Comparison of ENCODE assay signal across 8 cellular contexts in genomic region chr12:114662512-114663177, GRCh38. TPM values are rescaled to one million over a fixed set of nuclear protein-coding genes. Genes with fewer than 3 reads are reported as not detected.
A peak's percentile ranks its signal among the peaks of the same experiment; 100 is the strongest.
DNase-seq lines count a peak whose midpoint lies in the region; ATAC-seq and TF ChIP-seq lines count a peak whose summit lies in the region.

No MANE protein-coding gene starts in this region.

- intact Hi-C loops in heart right ventricle (cut with DNase I): loop anchor here (1.0 to 10.0 kb wide), 10 partner anchors 502 to 1256 kb away; no protein-coding TSS in a partner anchor

- TF ChIP-seq CTCF in heart right ventricle (IDR thresholded peaks at IDR 0.05) (peak in 8 of 9 donors; percentile 87 to 99 (median 96)), retinal pigment epithelial cell (conservative IDR thresholded peaks at IDR 0.05; ENCODE audit: low read depth, low read length) (peak; percentile 94)

- 1 to 2% methylated on average over 3 of the region's 3 CpGs for WGBS in heart right ventricle, 2 donors

- H3K27ac ChIP-seq in SK-N-MC: no peak overlapping the region
- no peak overlapping the region for H3K27ac ChIP-seq in heart right ventricle

- H3K4me1 Mint-ChIP-seq in stimulated activated memory B cell treated with anti-CD40 and anti-IgM and Interleukin-4, amounts not matched to agents 10 μg/mL and 1 μg/mL and 100 μg/mL, for 72 hours: peaks cover 8% of the 10 kb centered on the region

- H3K4me1 ChIP-seq in heart right ventricle: peaks cover 0 to 19% (median 13%) of the 10 kb centered on the region in 9 donors

- H3K4me3 Mint-ChIP-seq in stimulated activated memory B cell treated with anti-CD40 and anti-IgM and Interleukin-4, amounts not matched to agents 10 μg/mL and 1 μg/mL and 100 μg/mL, for 72 hours: no peak overlapping the region

- peaks cover 44% of the 10 kb centered on the region for H3K27me3 Mint-ChIP-seq in stimulated activated memory B cell treated with anti-CD40 and anti-IgM and Interleukin-4, amounts not matched to agents 10 μg/mL and 1 μg/mL and 100 μg/mL, for 72 hours

- H3K9me3 ChIP-seq in SK-N-MC (ENCODE audit: low read depth, low read length) (no peaks in the 10 kb centered on the region), heart right ventricle (no peaks in the 10 kb centered on the region)

- peak in 3 of 8 donors; percentile 46 to 50 (median 49) for ATAC-seq in heart right ventricle
- no peak for ATAC-seq in stimulated activated memory B cell treated with anti-CD40 and anti-IgM and Interleukin-4, amounts not matched to agents 10 μg/mL and 1 μg/mL and 100 μg/mL, for 72 hours

- H3K9me3 Mint-ChIP-seq in stimulated activated memory B cell treated with anti-CD40 and anti-IgM and Interleukin-4, amounts not matched to agents 10 μg/mL and 1 μg/mL and 100 μg/mL, for 72 hours: no peaks in the 10 kb centered on the region

- no peaks in the 10 kb centered on the region for H3K36me3 Mint-ChIP-seq in stimulated activated memory B cell treated with anti-CD40 and anti-IgM and Interleukin-4, amounts not matched to agents 10 μg/mL and 1 μg/mL and 100 μg/mL, for 72 hours

- no peak overlapping the region for H3K27ac Mint-ChIP-seq in stimulated activated memory B cell treated with anti-CD40 and anti-IgM and Interleukin-4, amounts not matched to agents 10 μg/mL and 1 μg/mL and 100 μg/mL, for 72 hours

- H3K9ac ChIP-seq in SK-N-MC (ENCODE audit: insufficient read length): no peak overlapping the region

- H3K36me3 ChIP-seq in SK-N-MC (ENCODE audit: insufficient read depth, low read length): no peaks in the 10 kb centered on the region
- H3K36me3 ChIP-seq in heart right ventricle: no peaks in the 10 kb centered on the region

- DNase-seq in DMS153 (lab: John Stamatoyannopoulos, UW): peak; percentile 64
- peak; percentile 53 to 68 for DNase-seq in Kasumi-1 (lab: John Stamatoyannopoulos, UW)
- DNase-seq in SK-N-MC (ENCODE audit: low read depth, low spot score): peak; percentile 55
- DNase-seq in activated naive CD8-positive, alpha-beta T cell treated with anti-CD3 and anti-CD28 coated beads, Interleukin-2, amount 50 U/mL, for 16 hours (ENCODE audit: low read depth, low spot score): peak; percentile 10
- DNase-seq in heart right ventricle: peak; percentile 72 to 73
- no peak for DNase-seq in retinal pigment epithelial cell (ENCODE audit: low read depth)
- no peak for DNase-seq in GOT3 (lab: John Stamatoyannopoulos, UW)

- H3K4me3 ChIP-seq in SK-N-MC (no peak overlapping the region), heart right ventricle (no peak overlapping the region), retinal pigment epithelial cell (ENCODE audit: low read length) (no peak overlapping the region)

- peaks cover 6 to 78% (median 61%) of the 10 kb centered on the region in 7 donors for H3K27me3 ChIP-seq in heart right ventricle

RNA-seq across cellular contexts. Expression of gene TBX3, which starts 21.3 kb away (rescaled TPM):
- total RNA-seq in heart right ventricle: 10 to 100 TPM in 6 of 10 donors, 1 to 10 TPM in 4; 4.0 to 32.4 (median 11.4) TPM
- 10 to 100 TPM in 1 of 2 donors, 1 to 10 TPM in 1; 9.7 to 20.9 TPM for polyA plus RNA-seq in heart right ventricle

Comparison
In these comparisons a context has a peak if more than half of its experiments do, and no peak if none do; other contexts are left out.
1. DNase-seq: peak in DMS153 (single experiment), Kasumi-1 (2 of 2), SK-N-MC (single experiment), activated naive CD8-positive, alpha-beta T cell treated with anti-CD3 and anti-CD28 coated beads, Interleukin-2, amount 50 U/mL, for 16 hours (single experiment) and heart right ventricle (2 of 2); none in retinal pigment epithelial cell (single experiment) and GOT3 (single experiment).